In the genomic region with DNA sequence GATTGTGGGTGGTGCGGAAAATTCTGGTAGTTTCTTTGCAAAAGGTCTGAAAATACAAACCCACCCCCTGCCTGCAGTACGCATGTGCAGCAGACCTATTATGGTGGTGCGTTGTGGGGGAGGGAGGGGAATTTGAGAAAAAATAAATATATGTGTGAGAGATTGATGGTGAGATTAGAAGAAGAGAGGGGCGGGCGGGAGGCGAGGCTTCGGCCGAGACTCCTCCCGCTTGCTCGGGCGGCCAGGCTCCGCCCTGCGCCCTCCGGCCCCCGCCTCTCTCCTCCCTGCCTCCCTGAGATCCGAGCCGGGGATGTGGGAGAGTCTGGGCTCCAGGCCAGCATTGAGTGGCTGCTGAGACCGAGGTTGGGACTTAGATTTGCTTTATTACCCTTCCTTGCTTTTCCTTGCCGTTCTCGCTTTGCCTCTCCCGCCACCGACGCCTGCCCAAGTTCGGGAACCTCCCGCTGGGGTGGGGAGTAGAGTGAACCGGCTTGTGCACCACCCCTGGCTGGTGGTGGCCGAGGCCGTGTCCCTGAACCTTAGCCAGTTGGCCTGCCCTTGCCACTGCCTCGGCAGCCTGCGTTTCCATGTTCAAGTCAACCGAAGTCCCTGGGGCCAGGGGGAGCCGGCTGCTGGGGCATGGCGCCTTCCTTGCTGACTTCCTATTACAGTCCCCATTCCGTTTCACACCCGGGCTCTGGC, we compare ENCODE assay signal across 1 cellular context.
A peak's percentile ranks its signal among the peaks of the same experiment; 100 is the strongest.
TF ChIP-seq lines count a peak whose summit lies in the region.

No MANE protein-coding gene starts in this region.

TF ChIP-seq in HCT116, 20 proteins besides CTCF, POLR2A, EP300 and RAD21:
- no peak; the same call in 1 of the 2 replicates for TF ChIP-seq SP1 (IDR thresholded peaks at IDR 0.05; ENCODE audit: low read depth)
- TF ChIP-seq YY1 (IDR thresholded peaks at IDR 0.05; ENCODE audit: extremely low read depth, insufficient replicate concordance, low read depth, low read length), result no peak
- peak; percentile 37; the same call in 1 of the 2 replicates for TF ChIP-seq ZFX (IDR thresholded peaks at IDR 0.05)
- peak; percentile 86 for TF ChIP-seq POLR2AphosphoS5 (IDR thresholded peaks at IDR 0.05; ENCODE audit: low read depth, low read length)
TF ChIP-seq in HCT116: peak in this region for 2.
